8 cellular contexts compared by ENCODE assay signal in the genomic region with DNA sequence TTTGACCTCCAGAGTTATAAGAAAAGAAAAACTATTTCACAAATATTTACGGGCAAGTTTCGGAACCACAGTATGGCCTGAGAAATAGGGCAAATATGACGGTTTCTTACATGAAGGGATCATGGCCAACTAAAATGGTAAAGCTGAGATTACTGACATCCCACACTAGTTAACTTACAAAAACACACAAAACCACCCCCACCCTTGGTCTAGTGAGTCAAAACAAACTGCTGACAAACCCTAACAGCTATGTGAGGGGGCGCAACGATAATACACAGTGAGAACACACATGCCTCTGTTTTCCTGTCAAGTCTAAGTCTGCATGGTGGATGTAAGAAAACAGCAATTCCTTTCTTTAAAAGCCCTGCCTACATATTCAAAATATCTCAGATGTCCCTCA. TPM values are rescaled to one million over a fixed set of nuclear protein-coding genes. Genes with fewer than 3 reads are reported as not detected.
DNase-seq lines count a peak whose midpoint lies in the region; ATAC-seq and TF ChIP-seq lines count a peak whose summit lies in the region.

No MANE protein-coding gene starts in this region.

- H3K27ac ChIP-seq in right cardiac atrium (ENCODE audit: low read length) (no peak overlapping the region), upper lobe of left lung (peak overlapping the region in 1 of 4 donors; percentile 29)

- H3K4me3 ChIP-seq in GM12865 (ENCODE audit: low read depth, low read length): peak overlapping the region; percentile 28
- H3K4me3 ChIP-seq in right cardiac atrium (ENCODE audit: low read length): no peak overlapping the region
- no peak overlapping the region for H3K4me3 ChIP-seq in upper lobe of left lung

- ATAC-seq in GM21786 (IDR thresholded peaks at IDR 0.05; ENCODE audit: unreplicated experiment) (peak; percentile 43), right cardiac atrium (peak; percentile 36 to 68), upper lobe of left lung (ENCODE audit: low FRiP score in 2 of 2) (no peak), HG03571 (IDR thresholded peaks at IDR 0.05; ENCODE audit: unreplicated experiment) (no peak)

- 63% methylated on average over 5 of the region's 5 CpGs for WGBS in right cardiac atrium
- WGBS in upper lobe of left lung, 2 donors: 75 to 82% methylated on average over 5 of the region's 5 CpGs

- no peak for TF ChIP-seq EP300 in upper lobe of left lung (IDR thresholded peaks at IDR 0.05)

- intact Hi-C loops in right cardiac atrium (cut with DNase I): no loop called here

- no peak for TF ChIP-seq POLR2A in upper lobe of left lung (IDR thresholded peaks at IDR 0.05)

- TF ChIP-seq CTCF in GM12865 (IDR thresholded peaks at IDR 0.05; ENCODE audit: insufficient read depth, low read depth, low read length, missing control alignments): no peak
- TF ChIP-seq CTCF in upper lobe of left lung (IDR thresholded peaks at IDR 0.05): no peak

- H3K27ac Mint-ChIP-seq in T-helper 2 cell treated with Interferon-gamma antibody and Interleukin-4, amounts not matched to agents 5 μg/mL and 100 μg/mL, for 36 hours: no peak overlapping the region

- H3K4me3 Mint-ChIP-seq in T-helper 2 cell treated with Interferon-gamma antibody and Interleukin-4, amounts not matched to agents 5 μg/mL and 100 μg/mL, for 36 hours: peak overlapping the region; percentile 19

- peaks cover 3% of the 10 kb centered on the region for H3K4me1 ChIP-seq in right cardiac atrium (ENCODE audit: control insufficient read depth, insufficient read depth, low read length)
- H3K4me1 ChIP-seq in upper lobe of left lung: peaks cover 7 to 20% (median 13%) of the 10 kb centered on the region in 4 donors

- peaks cover 48% of the 10 kb centered on the region for H3K36me3 Mint-ChIP-seq in T-helper 2 cell treated with Interferon-gamma antibody and Interleukin-4, amounts not matched to agents 5 μg/mL and 100 μg/mL, for 36 hours (ENCODE audit: low read depth)

- H3K4me1 Mint-ChIP-seq in T-helper 2 cell treated with Interferon-gamma antibody and Interleukin-4, amounts not matched to agents 5 μg/mL and 100 μg/mL, for 36 hours (ENCODE audit: low read depth): peaks cover 47% of the 10 kb centered on the region

- H3K27me3 ChIP-seq in right cardiac atrium (ENCODE audit: control insufficient read depth, insufficient read depth) (no peaks in the 10 kb centered on the region), upper lobe of left lung (no peaks in the 10 kb centered on the region)

- H3K36me3 ChIP-seq in upper lobe of left lung: peaks cover 0 to 2% (median 0%) of the 10 kb centered on the region in 4 donors

- H3K9me3 ChIP-seq in right cardiac atrium (ENCODE audit: control insufficient read depth, low read length) (no peaks in the 10 kb centered on the region), upper lobe of left lung (no peaks in the 10 kb centered on the region)

- DNase-seq in GM12865 (ENCODE audit: low read depth): peak; percentile 92
- peak; percentile 66 for DNase-seq in T-helper 2 cell treated with Interferon-gamma antibody and Interleukin-4, amounts not matched to agents 5 μg/mL and 100 μg/mL, for 36 hours (ENCODE audit: low spot score)
- no peak for DNase-seq in right cardiac atrium
- DNase-seq in upper lobe of left lung: no peak
- DNase-seq in 8988T: no peak
- DNase-seq in DMS114 treated with DMSO at 0.1 percent for 48 hours (lab: John Stamatoyannopoulos, UW; ENCODE audit: unreplicated experiment): no peak

- H3K9me3 Mint-ChIP-seq in T-helper 2 cell treated with Interferon-gamma antibody and Interleukin-4, amounts not matched to agents 5 μg/mL and 100 μg/mL, for 36 hours: no peaks in the 10 kb centered on the region

- no peaks in the 10 kb centered on the region for H3K27me3 Mint-ChIP-seq in T-helper 2 cell treated with Interferon-gamma antibody and Interleukin-4, amounts not matched to agents 5 μg/mL and 100 μg/mL, for 36 hours (ENCODE audit: low read depth)

RNA-seq across cellular contexts. Expression of a gene that starts 32.3 kb away (rescaled TPM):
- total RNA-seq in right cardiac atrium (10 to 100 TPM; 36.6 to 45.0 (median 43.0) TPM), upper lobe of left lung (10 to 100 TPM; 30.3 to 85.9 (median 32.0) TPM)
- polyA plus RNA-seq in right cardiac atrium: 18.0 TPM

Comparison
In these comparisons a context has a peak if more than half of its experiments do, and no peak if none do; other contexts are left out.
1. DNase-seq: peak in GM12865 (single experiment) and T-helper 2 cell treated with Interferon-gamma antibody and Interleukin-4, amounts not matched to agents 5 μg/mL and 100 μg/mL, for 36 hours (single experiment); none in right cardiac atrium (0 of 3), upper lobe of left lung (0 of 2), 8988T (single experiment) and DMS114 treated with DMSO at 0.1 percent for 48 hours (single experiment).
2. ATAC-seq: peak in GM21786 (single experiment) and right cardiac atrium (2 of 2); none in upper lobe of left lung (0 of 2) and HG03571 (single experiment).